Comparison of ENCODE assay signal across 11 cellular contexts in genomic region chr6:4957521-4958231, GRCh38. TPM values are rescaled to one million over a fixed set of nuclear protein-coding genes. Genes with fewer than 3 reads are reported as not detected.
DNase-seq lines count a peak whose midpoint lies in the region; ATAC-seq and TF ChIP-seq lines count a peak whose summit lies in the region.
"Had no signal": no experiment of that assay in that cellular context is flagged by ENCODE, and none has a peak within 500 bp of the region (broad histone marks: within the 10 kb centered on the region; RNA-seq: fewer than 3 reads in every experiment).

No MANE protein-coding gene starts in this region.

- no peaks in the 10 kb centered on the region for H3K79me2 ChIP-seq in mammary epithelial cell (ENCODE audit: insufficient read depth, low read length)

- in situ Hi-C loops in mammary epithelial cell (cut with MboI; ENCODE audit: low sequenced_read_pairs in 2 of 2): no loop called here

- H3K9ac ChIP-seq in mammary epithelial cell (ENCODE audit: insufficient read depth, low read length): no peak overlapping the region

- no peaks in the 10 kb centered on the region for H3K9me3 ChIP-seq in A673 (ENCODE audit: low read depth, low read length, poor library complexity, severe bottlenecking)
- no peaks in the 10 kb centered on the region for H3K9me3 ChIP-seq in HEK293 (ENCODE audit: control insufficient read depth, insufficient read depth, low read depth, low read length)
- no peaks in the 10 kb centered on the region for H3K9me3 ChIP-seq in mammary epithelial cell (replicated peaks; ENCODE audit: insufficient read depth, low read length)
- no peaks in the 10 kb centered on the region for H3K9me3 ChIP-seq in iPS DF 6.9 (ENCODE audit: control insufficient read depth, insufficient read depth, low read length)

- H3K4me3 Mint-ChIP-seq in CD14-positive monocyte: no peak overlapping the region
- no peak overlapping the region for H3K4me3 Mint-ChIP-seq in activated T-cell treated with anti-CD3 and anti-CD28 coated beads, Interleukin-2, amount 50 U/mL, for 72 hours
- H3K4me3 Mint-ChIP-seq: activated CD4-positive, alpha-beta memory T cell treated with anti-CD3 and anti-CD28 coated beads for 36 hours; CD8-positive, alpha-beta T cell had no signal

- DNase-seq in A673 (ENCODE audit: low spot score) (no peak), mammary epithelial cell (no peak), iPS DF 6.9 (ENCODE audit: low read depth, low spot score) (peak; percentile 27), DMS 273 treated with DMSO at 0.1 percent for 48 hours (lab: John Stamatoyannopoulos, UW) (no peak), CD14-positive monocyte (ENCODE audit: low spot score) (no peak)
- DNase-seq in activated T-cell treated with anti-CD3 and anti-CD28 coated beads, Interleukin-2, amount 50 U/mL, for 72 hours: no peak
- DNase-seq: activated CD4-positive, alpha-beta memory T cell treated with anti-CD3 and anti-CD28 coated beads for 36 hours; amniotic stem cell had no signal

- CTCF ChIA-PET in A673 (lab: Charles Lee) (no interaction called here), HEK293 (lab: Yijun Ruan, JAX) (interaction anchor here (0.8 to 1.4 kb wide), 3 partner anchors 10 to 39 kb away, joined by 3 read pairs; no protein-coding TSS in a partner anchor), mammary epithelial cell (lab: Charles Lee; ENCODE audit: low non-redundant PET) (no interaction called here)

- H3K27me3 ChIP-seq in A673 (replicated peaks; ENCODE audit: insufficient read depth, low read depth, low read length, poor library complexity) (no peaks in the 10 kb centered on the region), mammary epithelial cell (ENCODE audit: insufficient read depth, low read length) (no peaks in the 10 kb centered on the region), iPS DF 6.9 (ENCODE audit: control insufficient read depth, insufficient read depth, low read length) (no peaks in the 10 kb centered on the region)

- no peak overlapping the region for H2AFZ ChIP-seq in mammary epithelial cell (ENCODE audit: low read depth, low read length)

- intact Hi-C loops in A673 (cut with micrococcal nuclease; ENCODE audit: unreplicated experiment) (no loop called here), mammary epithelial cell (cut with micrococcal nuclease) (no loop called here), CD14-positive monocyte (cut with micrococcal nuclease) (no loop called here)

- peaks cover 25 to 30% of the 10 kb centered on the region in 2 donors for H3K36me3 Mint-ChIP-seq in CD14-positive monocyte
- peaks cover 0 to 1% of the 10 kb centered on the region in 2 donors for H3K36me3 Mint-ChIP-seq in activated T-cell treated with anti-CD3 and anti-CD28 coated beads, Interleukin-2, amount 50 U/mL, for 72 hours (ENCODE audit: insufficient read depth in 2 of 2)

- no peak overlapping the region for H3K27ac Mint-ChIP-seq in CD14-positive monocyte
- H3K27ac Mint-ChIP-seq in activated T-cell treated with anti-CD3 and anti-CD28 coated beads, Interleukin-2, amount 50 U/mL, for 72 hours: no peak overlapping the region
- H3K27ac Mint-ChIP-seq: activated CD4-positive, alpha-beta memory T cell treated with anti-CD3 and anti-CD28 coated beads for 36 hours; CD8-positive, alpha-beta T cell had no signal

- dilution Hi-C loops in mammary epithelial cell (cut with HindIII; ENCODE audit: low sequenced_read_pairs): no loop called here

- H3K36me3 ChIP-seq in A673 (ENCODE audit: insufficient read depth, low read length, poor library complexity, severe bottlenecking): no peaks in the 10 kb centered on the region
- peaks cover 4 to 15% of the 10 kb centered on the region in 2 experiments for H3K36me3 ChIP-seq in HEK293 (ENCODE audit: control insufficient read depth in 2 of 2, insufficient read depth in 1 of 2, low read length in 2 of 2)
- H3K36me3 ChIP-seq in mammary epithelial cell (ENCODE audit: insufficient read depth, low read length): peaks cover 5% of the 10 kb centered on the region
- H3K36me3 ChIP-seq in iPS DF 6.9 (ENCODE audit: control insufficient read depth, insufficient read depth, low read length): peaks cover 7% of the 10 kb centered on the region

- POLR2A ChIA-PET in A673 (lab: Charles Lee; ENCODE audit: low non-redundant PET): no interaction called here
- POLR2A ChIA-PET in HEK293 (lab: Yijun Ruan, JAX): no interaction called here

- TF ChIP-seq CTCF in A673 (conservative IDR thresholded peaks at IDR 0.05; ENCODE audit: low read depth, low read length): peak; percentile 45
- peak; percentile 42; the same call in 1 of the 2 replicates for TF ChIP-seq CTCF in HEK293 (tag by site-specific recombination; IDR thresholded peaks at IDR 0.05)
- TF ChIP-seq CTCF in mammary epithelial cell (conservative IDR thresholded peaks at IDR 0.05 in 1 of 2, IDR thresholded peaks at IDR 0.05 in 1 of 2; ENCODE audit: extremely low read depth in 1 of 2, insufficient read depth in 1 of 2, low read depth in 1 of 2, low read length in 2 of 2): peak; percentile 16 to 27
- TF ChIP-seq CTCF in CD14-positive monocyte (IDR thresholded peaks at IDR 0.05): no peak

- H3K4me1 ChIP-seq in A673 (ENCODE audit: insufficient read depth, low read length, poor library complexity, severe bottlenecking) (no peaks in the 10 kb centered on the region), HEK293 (ENCODE audit: control insufficient read depth, insufficient read depth, low read length) (no peaks in the 10 kb centered on the region), mammary epithelial cell (ENCODE audit: insufficient read depth, low read length) (no peaks in the 10 kb centered on the region), iPS DF 6.9 (ENCODE audit: control insufficient read depth, insufficient read depth, low read length) (peaks cover 3% of the 10 kb centered on the region)

- H3K27ac ChIP-seq in A673 (ENCODE audit: low read depth, low read length, poor library complexity, severe bottlenecking) (no peak overlapping the region), HEK293 (ENCODE audit: extremely low read depth, low read depth, low read length) (no peak overlapping the region), mammary epithelial cell (ENCODE audit: insufficient read depth, low read depth, low read length) (no peak overlapping the region), iPS DF 6.9 (ENCODE audit: low read length) (no peak overlapping the region)

- H4K20me1 ChIP-seq in mammary epithelial cell (ENCODE audit: insufficient read depth, low read length): no peaks in the 10 kb centered on the region

- 66% methylated on average over 8 of the region's 9 CpGs for WGBS in mammary epithelial cell (ENCODE audit: low coverage, missing lambda C conversion rate)
- no CpG with 5 or more reads among the region's 9 CpGs for WGBS in iPS DF 6.9 (ENCODE audit: insufficient coverage, insufficient read length)

- no peak overlapping the region for H3K4me2 ChIP-seq in mammary epithelial cell (ENCODE audit: insufficient read depth, low read depth, low read length)

- H3K4me1 Mint-ChIP-seq in CD14-positive monocyte: no peaks in the 10 kb centered on the region
- H3K4me1 Mint-ChIP-seq in activated T-cell treated with anti-CD3 and anti-CD28 coated beads, Interleukin-2, amount 50 U/mL, for 72 hours (ENCODE audit: low read depth): no peaks in the 10 kb centered on the region

- ATAC-seq in HG02973 (IDR thresholded peaks at IDR 0.05; ENCODE audit: unreplicated experiment): no peak
- no peak for ATAC-seq in activated T-cell treated with anti-CD3 and anti-CD28 coated beads, Interleukin-2, amount 50 U/mL, for 72 hours (replicated peaks in 1 of 2)
- ATAC-seq: CD8-positive, alpha-beta T cell had no signal

- H3K4me3 ChIP-seq in A673 (ENCODE audit: low read depth, low read length, poor library complexity, severe bottlenecking): no peak overlapping the region
- H3K4me3 ChIP-seq in HEK293 (ENCODE audit: low read depth, low read length): no peak overlapping the region
- no peak overlapping the region for H3K4me3 ChIP-seq in mammary epithelial cell (replicated peaks in 1 of 3; ENCODE audit: insufficient read depth in 1 of 3, low read depth in 2 of 3, low read length in 3 of 3)
- no peak overlapping the region for H3K4me3 ChIP-seq in iPS DF 6.9 (ENCODE audit: low read length)

- no TSS peak for BruUV-seq in A673 (replicated peaks; lab: Mats Ljungman, UMichigan)
- BruUV-seq in mammary epithelial cell (replicated peaks; lab: Mats Ljungman, UMichigan): no TSS peak

- H3K27me3 Mint-ChIP-seq in CD14-positive monocyte (ENCODE audit: low read depth in 3 of 3): peaks cover 0 to 4% (median 0%) of the 10 kb centered on the region in 3 donors
- H3K27me3 Mint-ChIP-seq in activated T-cell treated with anti-CD3 and anti-CD28 coated beads, Interleukin-2, amount 50 U/mL, for 72 hours (ENCODE audit: low read depth): peaks cover 16% of the 10 kb centered on the region
- H3K27me3 Mint-ChIP-seq: activated CD4-positive, alpha-beta memory T cell treated with anti-CD3 and anti-CD28 coated beads for 36 hours had no signal

- no peaks in the 10 kb centered on the region for H3K9me3 Mint-ChIP-seq in CD14-positive monocyte
- H3K9me3 Mint-ChIP-seq in activated T-cell treated with anti-CD3 and anti-CD28 coated beads, Interleukin-2, amount 50 U/mL, for 72 hours: no peaks in the 10 kb centered on the region

TF ChIP-seq in HEK293, 187 proteins besides CTCF, POLR2A, EP300 and RAD21:
- TF ChIP-seq ZBTB17 (tag by site-specific recombination; IDR thresholded peaks at IDR 0.05): no peak

RNA-seq across cellular contexts. Expression of gene RPP40, which starts 46.2 kb away (rescaled TPM):
- 28.0 and 30.7 TPM in 2 replicates for total RNA-seq in A673 (2021)
- total RNA-seq in mammary epithelial cell: 10 to 100 TPM; 11.5 to 15.0 TPM
- 9.7 TPM for polyA plus RNA-seq in mammary epithelial cell
- polyA minus RNA-seq in mammary epithelial cell: 14.2 TPM
- 10 to 100 TPM in 1 of 2 donors, 1 to 10 TPM in 1; 7.4 to 11.1 TPM for polyA plus RNA-seq in CD14-positive monocyte
- 10 to 100 TPM in 1 of 2 donors, 1 to 10 TPM in 1; 8.2 to 10.8 TPM for total RNA-seq in activated T-cell treated with anti-CD3 and anti-CD28 coated beads, Interleukin-2, amount 50 U/mL, for 72 hours
